In genomic region chr10:101367569-101368453, GRCh38 we compare ENCODE assay signal across 10 cellular contexts. TPM values are rescaled to one million over a fixed set of nuclear protein-coding genes. Genes with fewer than 3 reads are reported as not detected.
DNase-seq lines count a peak whose midpoint lies in the region; ATAC-seq, FAIRE-seq and TF ChIP-seq lines count a peak whose summit lies in the region.
"Had no signal": no experiment of that assay in that cellular context is flagged by ENCODE, and none has a peak within 500 bp of the region (broad histone marks: within the 10 kb centered on the region; RNA-seq: fewer than 3 reads in every experiment).

No MANE protein-coding gene starts in this region.

- peaks cover 6% of the 10 kb centered on the region for H3K4me1 ChIP-seq in IMR-90 (ENCODE audit: control insufficient read depth, insufficient read depth, low read length)
- no peaks in the 10 kb centered on the region for H3K4me1 ChIP-seq in kidney (ENCODE audit: control insufficient read depth in 1 of 2, insufficient read depth in 1 of 2, low read depth in 1 of 2, low read length in 2 of 2)

- H3K79me1 ChIP-seq in IMR-90 (ENCODE audit: low read depth in 1 of 2, low read length in 2 of 2): peaks cover 16 to 68% of the 10 kb centered on the region in 2 experiments

- no peak for TF ChIP-seq POLR2A in IMR-90 (IDR thresholded peaks at IDR 0.05; ENCODE audit: low read depth, low read length)

- H3K4me3 ChIP-seq in IMR-90 (ENCODE audit: insufficient read depth, low read depth, low read length) (no peak overlapping the region), kidney (ENCODE audit: low read length in 2 of 2) (no peak overlapping the region)

- no peak overlapping the region for H4K91ac ChIP-seq in IMR-90 (ENCODE audit: insufficient read depth, low read depth, low read length)

- H2BK15ac ChIP-seq in IMR-90 (ENCODE audit: low read depth, low read length): no peak overlapping the region

- intact Hi-C loops in IMR-90 (cut with micrococcal nuclease): no loop called here
- intact Hi-C loops in Right ventricle myocardium superior (cut with DNase I): no loop called here
- intact Hi-C loops in kidney (cut with DNase I): no loop called here

- H3K36me3 Mint-ChIP-seq in nephron progenitor cell (ENCODE audit: low read depth) (peaks cover 44% of the 10 kb centered on the region), immature natural killer cell (peaks cover 12 to 15% (median 12%) of the 10 kb centered on the region in 3 donors)

- H3K23ac ChIP-seq in IMR-90 (ENCODE audit: low read depth, low read length): no peak overlapping the region

- no peak overlapping the region for H4K5ac ChIP-seq in IMR-90 (ENCODE audit: low read depth, low read length)

- CTCF ChIA-PET in IMR-90 (lab: Yijun Ruan, JAX): no interaction called here

- no peak overlapping the region for H3K56ac ChIP-seq in IMR-90 (ENCODE audit: extremely low read depth, insufficient read depth, low read length)

- H3K36me3 ChIP-seq in IMR-90 (ENCODE audit: control insufficient read depth, insufficient read depth, low read length) (peaks cover 4% of the 10 kb centered on the region), kidney (ENCODE audit: control insufficient read depth in 1 of 2, insufficient read depth in 2 of 2, low read length in 2 of 2) (no peaks in the 10 kb centered on the region)

- H3K14ac ChIP-seq in IMR-90 (replicated peaks; ENCODE audit: low read depth, low read length): no peak overlapping the region

- no peak for TF ChIP-seq RAD21 in IMR-90 (IDR thresholded peaks at IDR 0.05; ENCODE audit: low read length)

- no peak overlapping the region for H4K8ac ChIP-seq in IMR-90 (ENCODE audit: low read depth in 2 of 2, low read length in 2 of 2)

- H2AFZ ChIP-seq in IMR-90 (replicated peaks; ENCODE audit: low read length, poor library complexity): no peak overlapping the region

- peaks cover 7% of the 10 kb centered on the region for H3K4me1 Mint-ChIP-seq in nephron progenitor cell
- H3K4me1 Mint-ChIP-seq in immature natural killer cell: peaks cover 0 to 4% of the 10 kb centered on the region in 2 donors

- ATAC-seq in IMR-90 (ENCODE audit: low read depth) (peak; percentile 35), Right ventricle myocardium superior (ENCODE audit: poor library complexity) (no peak)

- in situ Hi-C loops in IMR-90 (cut with MboI; ENCODE audit: low sequenced_read_pairs): no loop called here

- peak; percentile 75 for DNase-seq in EH (ENCODE audit: low read depth)
- DNase-seq in IMR-90: peak; percentile 79
- peak; percentile 80 for DNase-seq in astrocyte of the hippocampus (ENCODE audit: low read depth, low spot score)
- DNase-seq in nephron progenitor cell: no peak
- no peak for DNase-seq in immature natural killer cell
- no peak for DNase-seq in Right ventricle myocardium superior
- DNase-seq in kidney: no peak
- DNase-seq: activated CD8-positive, alpha-beta memory T cell treated with anti-CD3 and anti-CD28 coated beads, Interleukin-2, amount 50 U/mL, for 4 hours; Karpas-422; naive B cell had no signal

- no peak overlapping the region for H2BK5ac ChIP-seq in IMR-90 (ENCODE audit: low read depth, low read length, poor library complexity, severe bottlenecking)

- no peaks in the 10 kb centered on the region for H3K9me3 ChIP-seq in IMR-90 (ENCODE audit: control insufficient read depth, insufficient read depth, low read length)
- H3K9me3 ChIP-seq in kidney (ENCODE audit: control insufficient read depth in 1 of 2, low read length in 2 of 2): no peaks in the 10 kb centered on the region

- H3K9me3 Mint-ChIP-seq in nephron progenitor cell (peaks cover 7% of the 10 kb centered on the region), immature natural killer cell (no peaks in the 10 kb centered on the region)
- H3K9me3 Mint-ChIP-seq: naive B cell had no signal

- H3K4me2 ChIP-seq in IMR-90 (ENCODE audit: low read depth, low read length): no peak overlapping the region

- H2BK120ac ChIP-seq in IMR-90 (ENCODE audit: low read depth, low read length): no peak overlapping the region

- no peak overlapping the region for H3K9ac ChIP-seq in IMR-90 (ENCODE audit: low read depth, low read length)
- H3K9ac ChIP-seq in kidney (ENCODE audit: low read length in 2 of 2): no peak overlapping the region

- dilution Hi-C loops in IMR-90 (cut with HindIII; ENCODE audit: low sequenced_read_pairs, unreplicated experiment): no loop called here

- H3K4ac ChIP-seq in IMR-90 (ENCODE audit: low read depth, low read length): no peak overlapping the region

- H2AK5ac ChIP-seq in IMR-90 (ENCODE audit: low read depth, low read length): no peak overlapping the region

- peak overlapping the region; percentile 29 for H3K27ac Mint-ChIP-seq in nephron progenitor cell
- H3K27ac Mint-ChIP-seq in immature natural killer cell: peak overlapping the region in 1 of 6 donors; percentile 17

- POLR2A ChIA-PET in IMR-90 (lab: Charles Lee; ENCODE audit: unreplicated experiment): no interaction called here

- no CpG with 5 or more reads among the region's 9 CpGs for WGBS in IMR-90 (ENCODE audit: extremely low coverage in 2 of 2, insufficient read length in 1 of 2), 2 experiments

- BruUV-seq in IMR-90 (replicated peaks; lab: Mats Ljungman, UMichigan): no TSS peak

- TF ChIP-seq CTCF in IMR-90 (conservative IDR thresholded peaks at IDR 0.05; ENCODE audit: low read depth, low read length) (no peak), nephron progenitor cell (IDR thresholded peaks at IDR 0.05) (no peak), kidney (IDR thresholded peaks at IDR 0.05; ENCODE audit: borderline replicate concordance, extremely low read depth, insufficient read depth) (no peak)

- no peak overlapping the region for H2BK20ac ChIP-seq in IMR-90 (ENCODE audit: low read depth, low read length)

- H3K27ac ChIP-seq in IMR-90 (ENCODE audit: insufficient read depth, low read length) (no peak overlapping the region), kidney (ENCODE audit: low read depth in 2 of 2, low read length in 2 of 2) (no peak overlapping the region)

- H2AK9ac ChIP-seq in IMR-90 (replicated peaks; ENCODE audit: low read depth, low read length, poor library complexity): no peak overlapping the region

- H4K20me1 ChIP-seq in IMR-90 (ENCODE audit: insufficient read depth, low read length): peaks cover 44% of the 10 kb centered on the region

- peaks cover 2% of the 10 kb centered on the region for H3K27me3 Mint-ChIP-seq in nephron progenitor cell (ENCODE audit: low read depth, poor library complexity)
- H3K27me3 Mint-ChIP-seq in immature natural killer cell (ENCODE audit: low read depth in 3 of 3): no peaks in the 10 kb centered on the region
- H3K27me3 Mint-ChIP-seq: naive B cell had no signal

- H3K18ac ChIP-seq in IMR-90 (ENCODE audit: low read depth, low read length): no peak overlapping the region

- no peak for FAIRE-seq in kidney (lab: Jason Lieb, UNC)

- no peaks in the 10 kb centered on the region for H3K27me3 ChIP-seq in IMR-90 (ENCODE audit: control insufficient read depth, insufficient read depth, low read length)

- H3K4me3 Mint-ChIP-seq in nephron progenitor cell: no peak overlapping the region
- no peak overlapping the region for H3K4me3 Mint-ChIP-seq in immature natural killer cell
- H3K4me3 Mint-ChIP-seq: naive B cell had no signal

- H3K9me1 ChIP-seq in IMR-90 (ENCODE audit: insufficient read depth, low read length): peaks cover 19% of the 10 kb centered on the region

TF ChIP-seq in IMR-90, 13 proteins besides CTCF, POLR2A, EP300 and RAD21:
- TF ChIP-seq FOS (IDR thresholded peaks at IDR 0.05; ENCODE audit: low read depth, low read length) (peak; percentile 40; the same call in 1 of the 2 replicates), NFE2L2 (IDR thresholded peaks at IDR 0.05; ENCODE audit: low read depth, low read length) (no peak)

RNA-seq across cellular contexts. Expression of gene BTRC, which starts 13.8 kb away (rescaled TPM):
- total RNA-seq in IMR-90 (2012; rRNA removed): 7.7 and 11.7 TPM in 2 replicates
- 7.1 and 8.4 TPM in 2 replicates for polyA plus RNA-seq in IMR-90 (2012; rRNA removed)
- polyA plus RNA-seq in IMR-90 (2012; cell fraction: cytosol; rRNA removed): 3.1 and 3.6 TPM in 2 replicates
- polyA plus RNA-seq in IMR-90 (2012; cell fraction: nucleus; rRNA removed; ENCODE audit: low replicate concordance): 3.9 and 18.7 TPM in 2 replicates
- 1 to 10 TPM; 3.7 to 9.0 (median 7.4) TPM for polyA plus RNA-seq in immature natural killer cell
- total RNA-seq in Right ventricle myocardium superior: 33.4 TPM
- total RNA-seq in kidney: 18.0 TPM
- 6.7 TPM for polyA plus RNA-seq in kidney (ENCODE audit: insufficient read depth, low read depth, low replicate concordance)

Comparison
In these comparisons a context has a peak if more than half of its experiments do, and no peak if none do; other contexts are left out.
1. DNase-seq: peak in EH (single experiment), IMR-90 (single experiment) and astrocyte of the hippocampus (single experiment); none in nephron progenitor cell (single experiment), immature natural killer cell (0 of 3), Right ventricle myocardium superior (single experiment) and kidney (single experiment).